ENCODE assay signal across 8 cellular contexts in genomic region chr4:76198411-76199237, GRCh38. TPM values are rescaled to one million over a fixed set of nuclear protein-coding genes. Genes with fewer than 3 reads are reported as not detected.
DNase-seq lines count a peak whose midpoint lies in the region; ATAC-seq and TF ChIP-seq lines count a peak whose summit lies in the region.

No MANE protein-coding gene starts in this region.

- intact Hi-C loops in lower lobe of right lung (cut with DNase I): no loop called here

- no peaks in the 10 kb centered on the region for H3K9me3 ChIP-seq in lower lobe of right lung
- no peaks in the 10 kb centered on the region for H3K9me3 ChIP-seq in stomach smooth muscle (ENCODE audit: control insufficient read depth in 2 of 2, low read length in 2 of 2)

- ATAC-seq in GM21723 (IDR thresholded peaks at IDR 0.05; ENCODE audit: unreplicated experiment) (peak; percentile 51), lower lobe of right lung (peak; percentile 75 to 80)

- DNase-seq in GDM1 (lab: John Stamatoyannopoulos, UW): peak; percentile 69
- peak; percentile 87 for DNase-seq in LNCaP clone FGC (ENCODE audit: low read depth)
- peak; percentile 85 for DNase-seq in RPMI8226
- peak; percentile 87 for DNase-seq in choroid plexus epithelial cell (ENCODE audit: low read depth)
- DNase-seq in lower lobe of right lung: peak; percentile 54
- no peak for DNase-seq in middle frontal gyrus (ENCODE audit: extremely low spot score, low spot score)

- H3K4me3 ChIP-seq in LNCaP clone FGC (ENCODE audit: low read depth, low read length) (peak overlapping the region; percentile 22), choroid plexus epithelial cell (ENCODE audit: low read depth, low read length) (no peak overlapping the region), lower lobe of right lung (no peak overlapping the region), stomach smooth muscle (ENCODE audit: low read length in 2 of 2) (peak overlapping the region; percentile 10 to 44)

- H3K4me1 ChIP-seq in lower lobe of right lung (peaks cover 95% of the 10 kb centered on the region), stomach smooth muscle (ENCODE audit: control insufficient read depth, insufficient read depth, low read length) (peaks cover 45% of the 10 kb centered on the region)

- peak overlapping the region; percentile 71 for H3K27ac ChIP-seq in lower lobe of right lung
- H3K27ac ChIP-seq in stomach smooth muscle (ENCODE audit: low read length): peak overlapping the region; percentile 80

- peak overlapping the region; percentile 30 to 60 for H3K9ac ChIP-seq in stomach smooth muscle (ENCODE audit: low read length in 2 of 2)

- H3K27me3 ChIP-seq in lower lobe of right lung (ENCODE audit: low read depth) (no peaks in the 10 kb centered on the region), stomach smooth muscle (ENCODE audit: control insufficient read depth in 1 of 2, insufficient read depth in 2 of 2, low read length in 2 of 2) (no peaks in the 10 kb centered on the region)

- H3K36me3 ChIP-seq in lower lobe of right lung (peaks cover 20% of the 10 kb centered on the region), stomach smooth muscle (ENCODE audit: control insufficient read depth in 2 of 2, insufficient read depth in 2 of 2, low read length in 2 of 2) (peaks cover 2 to 15% of the 10 kb centered on the region in 2 donors)

- TF ChIP-seq CTCF in LNCaP clone FGC (IDR thresholded peaks at IDR 0.05; ENCODE audit: control insufficient read depth, extremely low read depth, insufficient read depth) (no peak), choroid plexus epithelial cell (conservative IDR thresholded peaks at IDR 0.05; ENCODE audit: low read depth, low read length) (no peak), lower lobe of right lung (IDR thresholded peaks at IDR 0.05) (no peak)

RNA-seq across cellular contexts. Expression of gene SCARB2, which starts 15.0 kb away (rescaled TPM):
- 166 TPM for total RNA-seq in lower lobe of right lung

RNA-seq across cellular contexts. Expression of gene NUP54, which starts 50.4 kb away (rescaled TPM):
- 34.5 TPM for total RNA-seq in lower lobe of right lung

RNA-seq across cellular contexts. Expression of gene FAM47E, which starts 52.9 kb away (rescaled TPM):
- total RNA-seq in lower lobe of right lung: 6.4 TPM

Comparison
In these comparisons a context has a peak if more than half of its experiments do, and no peak if none do; other contexts are left out.
1. H3K4me3 ChIP-seq: peak in LNCaP clone FGC (single experiment) and stomach smooth muscle (2 of 2); none in choroid plexus epithelial cell (single experiment) and lower lobe of right lung (single experiment).